13 cellular contexts compared by ENCODE assay signal in genomic region chr10:30420266-30420665, GRCh38. TPM values are rescaled to one million over a fixed set of nuclear protein-coding genes. Genes with fewer than 3 reads are reported as not detected.
DNase-seq lines count a peak whose midpoint lies in the region; ATAC-seq, FAIRE-seq and TF ChIP-seq lines count a peak whose summit lies in the region.
"Had no signal": no experiment of that assay in that cellular context is flagged by ENCODE, and none has a peak within 500 bp of the region (broad histone marks: within the 10 kb centered on the region; RNA-seq: fewer than 3 reads in every experiment).

No MANE protein-coding gene starts in this region.

- no peak for TF ChIP-seq CTCF in suprapubic skin (IDR thresholded peaks at IDR 0.05)

- no peak overlapping the region for H2AFZ ChIP-seq in Karpas-422 (ENCODE audit: low read length)

- H3K4me1 ChIP-seq in Karpas-422 (ENCODE audit: low read length) (peaks cover 96% of the 10 kb centered on the region), suprapubic skin (peaks cover 22% of the 10 kb centered on the region)
- H3K4me1 ChIP-seq: BE2C had no signal

- H3K36me3 ChIP-seq in Karpas-422 (ENCODE audit: insufficient read depth, low read length) (no peaks in the 10 kb centered on the region), suprapubic skin (no peaks in the 10 kb centered on the region)
- H3K36me3 ChIP-seq: BE2C, MG63 had no signal

- ATAC-seq in GM19463 (IDR thresholded peaks at IDR 0.05; ENCODE audit: unreplicated experiment) (peak; percentile 54), HG02938 (IDR thresholded peaks at IDR 0.05; ENCODE audit: unreplicated experiment) (peak; percentile 70)

- H4K20me1 ChIP-seq in Karpas-422 (ENCODE audit: insufficient read depth, low read depth, low read length) = no peaks in the 10 kb centered on the region

- no peaks in the 10 kb centered on the region for H3K9me2 ChIP-seq in Karpas-422 (replicated peaks; ENCODE audit: insufficient read depth, low read length)

- no peak for TF ChIP-seq EP300 in suprapubic skin (IDR thresholded peaks at IDR 0.05)

- peak overlapping the region; percentile 23 for H3K4me3 ChIP-seq in Karpas-422 (ENCODE audit: low read length)
- no peak overlapping the region for H3K4me3 ChIP-seq in suprapubic skin
- H3K4me3 ChIP-seq: MG63 had no signal

- peak overlapping the region; percentile 66 for H3K4me2 ChIP-seq in Karpas-422 (ENCODE audit: low read depth, low read length, poor library complexity, severe bottlenecking)

- TF ChIP-seq POLR2A in GM12891 (IDR thresholded peaks at IDR 0.05; ENCODE audit: low read depth, low read length) = no peak
- no peak for TF ChIP-seq POLR2A in suprapubic skin (IDR thresholded peaks at IDR 0.05)

- no peaks in the 10 kb centered on the region for H3K27me3 ChIP-seq in Karpas-422 (ENCODE audit: low read length)
- no peaks in the 10 kb centered on the region for H3K27me3 ChIP-seq in suprapubic skin
- H3K27me3 ChIP-seq: BE2C, MG63 had no signal

- DNase-seq in GM12891 (ENCODE audit: insufficient read length, low spot score) (no peak), Karpas-422 (peak; percentile 86), HCEC 1CT (no peak), SIG-M5 (lab: John Stamatoyannopoulos, UW) (no peak), suprapubic skin (ENCODE audit: low spot score in 2 of 2) (no peak), retina (no peak)
- DNase-seq: activated gamma-delta T cell treated with Interleukin-2 at 50 U/mL for 16 hours, BE2C, MG63, NCI-H345 had no signal

- H3K9ac ChIP-seq in Karpas-422 (ENCODE audit: low read length) = peak overlapping the region; percentile 71

- 94% methylated on average over 2 of the region's 2 CpGs for WGBS in suprapubic skin

- H3K27ac ChIP-seq in Karpas-422 (ENCODE audit: low read length) (peak overlapping the region; percentile 98), suprapubic skin (no peak overlapping the region)

- H3K9me3 ChIP-seq in Karpas-422 (ENCODE audit: low read length) = no peaks in the 10 kb centered on the region
- no peaks in the 10 kb centered on the region for H3K9me3 ChIP-seq in suprapubic skin
- H3K9me3 ChIP-seq: BE2C, MG63 had no signal

- FAIRE-seq in GM12891 (lab: Jason Lieb, UNC) = peak; percentile 89
- FAIRE-seq: islet of Langerhans had no signal

- peaks cover 23% of the 10 kb centered on the region for H3K79me2 ChIP-seq in Karpas-422 (ENCODE audit: low read length)

TF ChIP-seq in GM12891, 5 proteins besides CTCF, POLR2A, EP300 and RAD21:
- TF ChIP-seq PAX5 (IDR thresholded peaks at IDR 0.05; ENCODE audit: insufficient read depth, low read length, severe bottlenecking) (peak; percentile 61), POLR2AphosphoS5 (IDR thresholded peaks at IDR 0.05; ENCODE audit: low read depth, low read length) (peak; percentile 44; the same call in 1 of the 2 replicates), POU2F2 (IDR thresholded peaks at IDR 0.05; ENCODE audit: low read depth, low read length) (peak; percentile 98), TAF1 (IDR thresholded peaks at IDR 0.05; ENCODE audit: low read depth, low read length) (no peak), SPI1 (IDR thresholded peaks at IDR 0.05; ENCODE audit: low read depth, low read length) (peak; percentile 45)
TF ChIP-seq in GM12891: peak in this region for 4.

RNA-seq across cellular contexts. Expression of gene MAP3K8, which starts 13.7 kb away (rescaled TPM):
- 77.3 TPM for polyA plus RNA-seq in GM12891 (2012; ENCODE audit: low read depth, missing spikeins)
- 51.5 and 69.8 TPM in 2 replicates for total RNA-seq in Karpas-422 (2014; rRNA removed; shearing (Covaris generic); ENCODE audit: low replicate concordance)
- total RNA-seq in suprapubic skin = 10 to 100 TPM; 21.9 to 56.4 (median 54.2) TPM
